ENCODE assay signal across 24 cellular contexts in the genomic region with DNA sequence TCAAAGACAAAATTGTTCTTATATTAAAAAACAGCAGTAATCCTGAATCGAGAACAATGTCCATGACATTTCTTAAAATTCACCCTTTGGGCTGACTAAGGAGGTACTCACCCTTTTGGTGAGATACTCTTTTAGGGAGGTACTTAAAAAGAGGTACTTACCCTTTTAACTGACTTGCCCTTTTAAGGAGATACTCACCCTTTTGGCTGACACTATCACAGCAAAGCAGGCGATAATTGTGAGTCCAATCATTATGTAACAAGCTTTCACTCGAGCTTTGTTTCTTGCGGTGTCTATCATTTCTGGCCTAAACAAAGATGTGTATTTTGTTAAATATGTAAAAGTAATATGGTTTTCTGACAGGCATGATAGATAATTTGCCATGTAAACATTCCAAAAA. TPM values are rescaled to one million over a fixed set of nuclear protein-coding genes. Genes with fewer than 3 reads are reported as not detected.
DNase-seq lines count a peak whose midpoint lies in the region; ATAC-seq, FAIRE-seq and TF ChIP-seq lines count a peak whose summit lies in the region.
"Had no signal": no experiment of that assay in that cellular context is flagged by ENCODE, and none has a peak within 500 bp of the region (broad histone marks: within the 10 kb centered on the region; RNA-seq: fewer than 3 reads in every experiment).

No MANE protein-coding gene starts in this region.

- H3K4ac ChIP-seq in mesendoderm (ENCODE audit: low read depth, low read length): no peak overlapping the region

- no peaks in the 10 kb centered on the region for H4K20me1 ChIP-seq in OCI-LY3 (ENCODE audit: insufficient read depth, low read length)
- H4K20me1 ChIP-seq in K562 (replicated peaks; ENCODE audit: control insufficient read depth, insufficient read depth, low read length): no peaks in the 10 kb centered on the region
- H4K20me1 ChIP-seq: BLaER1 treated with 17β-estradiol and CSF1 and Interleukin-3, amounts not matched to agents 10 nM and 100 nM had no signal

- no peak overlapping the region for H2AK5ac ChIP-seq in mesendoderm (ENCODE audit: low read length)

- no peak for TF ChIP-seq RAD21 in K562 (CRISPR knock-in tag; conservative IDR thresholded peaks at IDR 0.05 in 1 of 2, IDR thresholded peaks at IDR 0.05 in 1 of 2)

- intact Hi-C loops in activated CD8-positive, alpha-beta T cell treated with anti-CD3 and anti-CD28 coated beads for 36 hours (cut with micrococcal nuclease): no loop called here
- intact Hi-C loops in K562 (cut with micrococcal nuclease): no loop called here

- no peak overlapping the region for H2BK120ac ChIP-seq in mesendoderm (ENCODE audit: low read depth, low read length)

- DNase-seq in activated CD8-positive, alpha-beta T cell treated with anti-CD3 and anti-CD28 coated beads for 36 hours: no peak
- no peak for DNase-seq in activated CD8-positive, alpha-beta T cell treated with anti-CD3 and anti-CD28 coated beads, Interleukin-2, amount 10 ng/mL, durations not matched to agents 7 days and 5 days
- DNase-seq in K562 (ENCODE audit: extremely low read depth in 1 of 4, low spot score in 3 of 4): peak; percentile 10 to 61 (median 24)
- peak; percentile 6 for DNase-seq in mesendoderm
- no peak for DNase-seq in stimulated activated effector memory CD8-positive, alpha-beta T cell treated with anti-CD3 and anti-CD28 coated beads, Interleukin-12 subunit alpha, Interleukin-12 subunit beta, amount 100 ng/mL, for 72 hours (ENCODE audit: low spot score in 2 of 2)
- no peak for DNase-seq in left lobe of liver (ENCODE audit: low spot score)
- DNase-seq in nucleus accumbens (lab: John Stamatoyannopoulos, UW): no peak
- DNase-seq: 8988T; CD8-positive, alpha-beta T cell; DND-41; NCI-H1105; NCI-H146; NCI-H2029 treated with DMSO at 0.1 percent for 48 hours; NCI-H226; NCI-H510A treated with DMSO at 0.1 percent for 48 hours; NCI-H748 treated with DMSO at 0.1 percent for 48 hours had no signal

- no peak overlapping the region for H3K27ac Mint-ChIP-seq in activated CD8-positive, alpha-beta T cell treated with anti-CD3 and anti-CD28 coated beads for 36 hours
- no peak overlapping the region for H3K27ac Mint-ChIP-seq in activated CD8-positive, alpha-beta T cell treated with anti-CD3 and anti-CD28 coated beads, Interleukin-2, amount 10 ng/mL, durations not matched to agents 7 days and 5 days
- no peak overlapping the region for H3K27ac Mint-ChIP-seq in stimulated activated effector memory CD8-positive, alpha-beta T cell treated with anti-CD3 and anti-CD28 coated beads, Interleukin-12 subunit alpha, Interleukin-12 subunit beta, amount 100 ng/mL, for 72 hours
- H3K27ac Mint-ChIP-seq: CD8-positive, alpha-beta T cell had no signal

- no peak for TF ChIP-seq POLR2A in K562 (conservative IDR thresholded peaks at IDR 0.05)

- no peak overlapping the region for H3K18ac ChIP-seq in mesendoderm (ENCODE audit: low read length)

- no peak for TF ChIP-seq CTCF in activated CD8-positive, alpha-beta T cell treated with anti-CD3 and anti-CD28 coated beads for 36 hours (IDR thresholded peaks at IDR 0.05)
- TF ChIP-seq CTCF in OCI-LY3 (IDR thresholded peaks at IDR 0.05; ENCODE audit: low read depth, low read length) (no peak), K562 (IDR thresholded peaks at IDR 0.05 in 2 of 3, conservative IDR thresholded peaks at IDR 0.05 in 1 of 3; ENCODE audit: insufficient read depth in 2 of 3, low read depth in 1 of 3, low read length in 3 of 3) (no peak)

- H3K9me3 Mint-ChIP-seq in activated CD8-positive, alpha-beta T cell treated with anti-CD3 and anti-CD28 coated beads for 36 hours: no peaks in the 10 kb centered on the region
- H3K9me3 Mint-ChIP-seq in activated CD8-positive, alpha-beta T cell treated with anti-CD3 and anti-CD28 coated beads, Interleukin-2, amount 10 ng/mL, durations not matched to agents 7 days and 5 days (ENCODE audit: insufficient read depth): no peaks in the 10 kb centered on the region
- H3K9me3 Mint-ChIP-seq in stimulated activated effector memory CD8-positive, alpha-beta T cell treated with anti-CD3 and anti-CD28 coated beads, Interleukin-12 subunit alpha, Interleukin-12 subunit beta, amount 100 ng/mL, for 72 hours: no peaks in the 10 kb centered on the region
- H3K9me3 Mint-ChIP-seq: CD8-positive, alpha-beta T cell had no signal

- peaks cover 41% of the 10 kb centered on the region for H3K27me3 Mint-ChIP-seq in activated CD8-positive, alpha-beta T cell treated with anti-CD3 and anti-CD28 coated beads for 36 hours
- peaks cover 45% of the 10 kb centered on the region for H3K27me3 Mint-ChIP-seq in activated CD8-positive, alpha-beta T cell treated with anti-CD3 and anti-CD28 coated beads, Interleukin-2, amount 10 ng/mL, durations not matched to agents 7 days and 5 days (ENCODE audit: low read depth)

- peak overlapping the region; percentile 83; the same call in 1 of the 2 replicates for H2AFZ ChIP-seq in OCI-LY3 (ENCODE audit: low read depth, low read length)
- no peak overlapping the region; the same call in 1 of the 2 replicates for H2AFZ ChIP-seq in K562 (ENCODE audit: low read depth, low read length)

- no peak overlapping the region for H3K23ac ChIP-seq in mesendoderm (ENCODE audit: low read length)

- peak; percentile 58 for FAIRE-seq in K562 (lab: Jason Lieb, UNC)
- FAIRE-seq: GM12892 had no signal

- no peak overlapping the region for H3K56ac ChIP-seq in mesendoderm (ENCODE audit: low read length)

- CTCF ChIA-PET in activated CD8-positive, alpha-beta T cell treated with anti-CD3 and anti-CD28 coated beads for 36 hours (lab: Charles Lee): no interaction called here
- CTCF ChIA-PET in activated CD8-positive, alpha-beta T cell treated with anti-CD3 and anti-CD28 coated beads, Interleukin-2, amount 10 ng/mL, durations not matched to agents 7 days and 5 days (lab: Charles Lee): no interaction called here
- CTCF ChIA-PET in K562 (lab: Yijun Ruan, JAX; ENCODE audit: low intra/inter-chr PET ratio): no interaction called here

- no TSS peak for BruUV-seq in K562 (replicated peaks; lab: Mats Ljungman, UMichigan)

- no peaks in the 10 kb centered on the region for H3K36me3 Mint-ChIP-seq in activated CD8-positive, alpha-beta T cell treated with anti-CD3 and anti-CD28 coated beads for 36 hours (ENCODE audit: low read depth)
- no peaks in the 10 kb centered on the region for H3K36me3 Mint-ChIP-seq in activated CD8-positive, alpha-beta T cell treated with anti-CD3 and anti-CD28 coated beads, Interleukin-2, amount 10 ng/mL, durations not matched to agents 7 days and 5 days (ENCODE audit: low read depth)
- no peaks in the 10 kb centered on the region for H3K36me3 Mint-ChIP-seq in stimulated activated effector memory CD8-positive, alpha-beta T cell treated with anti-CD3 and anti-CD28 coated beads, Interleukin-12 subunit alpha, Interleukin-12 subunit beta, amount 100 ng/mL, for 72 hours
- H3K36me3 Mint-ChIP-seq: CD8-positive, alpha-beta T cell had no signal

- H3K9me1 ChIP-seq in K562 (ENCODE audit: control insufficient read depth, insufficient read depth, low read length): no peaks in the 10 kb centered on the region

- H3K27me3 ChIP-seq in OCI-LY3 (ENCODE audit: low read depth, low read length) (no peaks in the 10 kb centered on the region), K562 (ENCODE audit: control insufficient read depth in 2 of 2, insufficient read depth in 2 of 2, low read length in 2 of 2) (no peaks in the 10 kb centered on the region), mesendoderm (ENCODE audit: insufficient read depth, low read length, poor library complexity) (peaks cover 2% of the 10 kb centered on the region)

- H3K4me3 ChIP-seq in OCI-LY3 (ENCODE audit: low read length) (no peak overlapping the region), K562 (no peak overlapping the region), mesendoderm (ENCODE audit: low read length) (no peak overlapping the region)
- H3K4me3 ChIP-seq: BLaER1 treated with 17β-estradiol and CSF1 and Interleukin-3, amounts not matched to agents 10 nM and 100 nM had no signal

- no peak overlapping the region for H4K5ac ChIP-seq in mesendoderm (ENCODE audit: low read length)

- ATAC-seq in activated CD8-positive, alpha-beta T cell treated with anti-CD3 and anti-CD28 coated beads for 36 hours: peak; percentile 51
- no peak for ATAC-seq in activated CD8-positive, alpha-beta T cell treated with anti-CD3 and anti-CD28 coated beads, Interleukin-2, amount 10 ng/mL, durations not matched to agents 7 days and 5 days
- ATAC-seq in K562 (peak; percentile 84), left lobe of liver (no peak)
- no peak for ATAC-seq in stimulated activated effector memory CD8-positive, alpha-beta T cell treated with anti-CD3 and anti-CD28 coated beads, Interleukin-12 subunit alpha, Interleukin-12 subunit beta, amount 100 ng/mL, for 72 hours
- ATAC-seq: CD8-positive, alpha-beta T cell; Panc1; SK-N-SH treated with all-trans-retinoic acid at 6 μM for 48 hours had no signal

- H3K4me1 ChIP-seq in OCI-LY3 (ENCODE audit: low read length) (no peaks in the 10 kb centered on the region), K562 (replicated peaks in 1 of 2; ENCODE audit: control insufficient read depth in 2 of 2, insufficient read depth in 2 of 2, low read length in 2 of 2) (peaks cover 0 to 1% of the 10 kb centered on the region in 2 experiments; a peak in 1 of 5 replicates), mesendoderm (ENCODE audit: control insufficient read depth, low read depth, low read length) (no peaks in the 10 kb centered on the region)
- H3K4me1 ChIP-seq: BLaER1 treated with 17β-estradiol and CSF1 and Interleukin-3, amounts not matched to agents 10 nM and 100 nM had no signal

- H3K9ac ChIP-seq in OCI-LY3 (ENCODE audit: low read length) (no peak overlapping the region), K562 (ENCODE audit: insufficient read depth in 1 of 2, low read depth in 2 of 2, low read length in 2 of 2) (no peak overlapping the region), mesendoderm (ENCODE audit: low read length) (no peak overlapping the region)
- H3K9ac ChIP-seq: BLaER1 treated with 17β-estradiol and CSF1 and Interleukin-3, amounts not matched to agents 10 nM and 100 nM; KMS-11 had no signal

- H3K79me2 ChIP-seq in OCI-LY3 (ENCODE audit: low read length): no peaks in the 10 kb centered on the region
- H3K79me2 ChIP-seq in K562 (ENCODE audit: control insufficient read depth, insufficient read depth, low read length): no peaks in the 10 kb centered on the region
- H3K79me2 ChIP-seq in mesendoderm (ENCODE audit: control insufficient read depth, insufficient read depth, low read length): no peaks in the 10 kb centered on the region

- no peak overlapping the region for H3K4me3 Mint-ChIP-seq in activated CD8-positive, alpha-beta T cell treated with anti-CD3 and anti-CD28 coated beads for 36 hours
- no peak overlapping the region for H3K4me3 Mint-ChIP-seq in activated CD8-positive, alpha-beta T cell treated with anti-CD3 and anti-CD28 coated beads, Interleukin-2, amount 10 ng/mL, durations not matched to agents 7 days and 5 days
- H3K4me3 Mint-ChIP-seq in stimulated activated effector memory CD8-positive, alpha-beta T cell treated with anti-CD3 and anti-CD28 coated beads, Interleukin-12 subunit alpha, Interleukin-12 subunit beta, amount 100 ng/mL, for 72 hours: no peak overlapping the region
- H3K4me3 Mint-ChIP-seq: CD8-positive, alpha-beta T cell had no signal

- H3K4me1 Mint-ChIP-seq in activated CD8-positive, alpha-beta T cell treated with anti-CD3 and anti-CD28 coated beads for 36 hours (ENCODE audit: low read depth): peaks cover 5% of the 10 kb centered on the region
- peaks cover 10% of the 10 kb centered on the region for H3K4me1 Mint-ChIP-seq in activated CD8-positive, alpha-beta T cell treated with anti-CD3 and anti-CD28 coated beads, Interleukin-2, amount 10 ng/mL, durations not matched to agents 7 days and 5 days (ENCODE audit: low read depth)
- H3K4me1 Mint-ChIP-seq in stimulated activated effector memory CD8-positive, alpha-beta T cell treated with anti-CD3 and anti-CD28 coated beads, Interleukin-12 subunit alpha, Interleukin-12 subunit beta, amount 100 ng/mL, for 72 hours: peaks cover 12% of the 10 kb centered on the region

- no peaks in the 10 kb centered on the region for H3K36me3 ChIP-seq in OCI-LY3 (replicated peaks; ENCODE audit: low read depth, low read length)
- no peaks in the 10 kb centered on the region for H3K36me3 ChIP-seq in K562 (ENCODE audit: control insufficient read depth, insufficient read depth, low read length)
- no peaks in the 10 kb centered on the region for H3K36me3 ChIP-seq in mesendoderm (ENCODE audit: control insufficient read depth, insufficient read depth, low read length)
- H3K36me3 ChIP-seq: BLaER1 treated with 17β-estradiol and CSF1 and Interleukin-3, amounts not matched to agents 10 nM and 100 nM had no signal

- H3K27ac ChIP-seq in OCI-LY3 (ENCODE audit: low read length) (no peak overlapping the region), K562 (ENCODE audit: extremely low read depth, low read depth, low read length) (no peak overlapping the region), mesendoderm (ENCODE audit: low read depth, low read length) (no peak overlapping the region)
- H3K27ac ChIP-seq: BLaER1 treated with 17β-estradiol and CSF1 and Interleukin-3, amounts not matched to agents 10 nM and 100 nM; KMS-11 had no signal

- no peak for TF ChIP-seq EP300 in K562 (IDR thresholded peaks at IDR 0.05; ENCODE audit: low read length)

- peak overlapping the region; percentile 27; the same call in 1 of the 2 replicates for H3K4me2 ChIP-seq in OCI-LY3 (ENCODE audit: low read length)
- H3K4me2 ChIP-seq in K562 (ENCODE audit: insufficient read depth, low read length): no peak overlapping the region
- H3K4me2 ChIP-seq in mesendoderm (ENCODE audit: low read length): no peak overlapping the region
- H3K4me2 ChIP-seq: BLaER1 treated with 17β-estradiol and CSF1 and Interleukin-3, amounts not matched to agents 10 nM and 100 nM; KMS-11 had no signal

- in situ Hi-C loops in K562 (cut with MboI): no loop called here

- no peak overlapping the region for H2BK15ac ChIP-seq in mesendoderm (replicated peaks; ENCODE audit: low read depth)

- WGBS in K562 (ENCODE audit: insufficient coverage, low coverage, missing lambda C conversion rate): 2% methylated on average over 4 of the region's 4 CpGs
- WGBS in mesendoderm (ENCODE audit: extremely low coverage, insufficient coverage, low lambda C conversion rate): no CpG with 5 or more reads among the region's 4 CpGs

- POLR2A ChIA-PET in activated CD8-positive, alpha-beta T cell treated with anti-CD3 and anti-CD28 coated beads for 36 hours (lab: Charles Lee): no interaction called here
- POLR2A ChIA-PET in activated CD8-positive, alpha-beta T cell treated with anti-CD3 and anti-CD28 coated beads, Interleukin-2, amount 10 ng/mL, durations not matched to agents 7 days and 5 days (lab: Charles Lee): no interaction called here
- POLR2A ChIA-PET in K562 (lab: Yijun Ruan, JAX): no interaction called here

- no peaks in the 10 kb centered on the region for H3K9me3 ChIP-seq in OCI-LY3 (ENCODE audit: insufficient read depth, low read length)
- no peaks in the 10 kb centered on the region for H3K9me3 ChIP-seq in K562 (replicated peaks; ENCODE audit: control insufficient read depth, insufficient read depth, low read depth, low read length)

- no peak overlapping the region for H4K8ac ChIP-seq in mesendoderm (ENCODE audit: low read depth, low read length)

- no peaks in the 10 kb centered on the region for H3K79me1 ChIP-seq in mesendoderm (ENCODE audit: low read length)

- H2BK5ac ChIP-seq in mesendoderm (ENCODE audit: low read length): no peak overlapping the region

RNA-seq across cellular contexts. Expression of gene FAM162B, which starts 3.7 kb away (rescaled TPM):
- not detected for total RNA-seq in activated CD8-positive, alpha-beta T cell treated with anti-CD3 and anti-CD28 coated beads for 36 hours
- total RNA-seq in activated CD8-positive, alpha-beta T cell treated with anti-CD3 and anti-CD28 coated beads, Interleukin-2, amount 10 ng/mL, durations not matched to agents 7 days and 5 days: not detected
- total RNA-seq in K562 (2011; cell fraction: chromatin; rRNA removed; ENCODE audit: low replicate concordance): not detected in 2 replicates
- total RNA-seq in K562 (2011; cell fraction: nucleolus; rRNA removed): not detected in 2 replicates
- not detected in 2 replicates for total RNA-seq in K562 (2011; cell fraction: nucleoplasm; rRNA removed)
- total RNA-seq in K562 (2014; rRNA removed): not detected in 2 replicates
- not detected in 2 replicates for total RNA-seq in K562 (2014; rRNA removed; fragmentation: Illumina TruSeq; extraction: Trizol)
- not detected in 2 replicates for total RNA-seq in K562 (2015; rRNA removed; fragmentation: Illumina TruSeq; extraction: Trizol)
- not detected in 2 replicates for total RNA-seq in K562 (2021)
- not detected in 2 replicates for polyA plus RNA-seq in K562 (2011; rRNA removed)
- polyA plus RNA-seq in K562 (2011; cell fraction: cytosol; rRNA removed): not detected in 2 replicates
- not detected in 2 replicates for polyA plus RNA-seq in K562 (2011; cell fraction: nucleus; rRNA removed)
- polyA plus RNA-seq in K562 (2012): not detected in 2 replicates
- polyA plus RNA-seq in K562 (2014; fragmentation: Illumina TruSeq; extraction: Trizol): not detected in 2 replicates
- polyA plus RNA-seq in K562 (2014; fragmentation: Nextera tagmentation; extraction: Ambion mirVana): not detected
- not detected in 2 replicates for polyA plus RNA-seq in K562 (2014; rRNA removed)
- polyA minus RNA-seq in K562 (2011; rRNA and poly(A)+ RNA removed): not detected in 2 replicates
- polyA minus RNA-seq in K562 (2011; cell fraction: cytosol; rRNA and poly(A)+ RNA removed): not detected in 2 replicates
- not detected in 2 replicates for polyA minus RNA-seq in K562 (2011; cell fraction: nucleus; rRNA and poly(A)+ RNA removed)
- 0.29 TPM for polyA plus RNA-seq in mesendoderm (2013, experiment 1 of 2)
- 0.46 TPM for polyA plus RNA-seq in mesendoderm (2013, experiment 2 of 2)
- 0.63 TPM for total RNA-seq in left lobe of liver
- total RNA-seq: CD8-positive, alpha-beta T cell; G401; HT1080 had no signal

Comparison
In these comparisons a context has a peak if more than half of its experiments do, and no peak if none do; other contexts are left out.
1. ATAC-seq: peak in activated CD8-positive, alpha-beta T cell treated with anti-CD3 and anti-CD28 coated beads for 36 hours (single experiment) and K562 (single experiment); none in activated CD8-positive, alpha-beta T cell treated with anti-CD3 and anti-CD28 coated beads, Interleukin-2, amount 10 ng/mL, durations not matched to agents 7 days and 5 days (single experiment), stimulated activated effector memory CD8-positive, alpha-beta T cell treated with anti-CD3 and anti-CD28 coated beads, Interleukin-12 subunit alpha, Interleukin-12 subunit beta, amount 100 ng/mL, for 72 hours (single experiment) and left lobe of liver (single experiment).
2. DNase-seq: peak in K562 (4 of 4) and mesendoderm (single experiment); none in activated CD8-positive, alpha-beta T cell treated with anti-CD3 and anti-CD28 coated beads for 36 hours (single experiment), activated CD8-positive, alpha-beta T cell treated with anti-CD3 and anti-CD28 coated beads, Interleukin-2, amount 10 ng/mL, durations not matched to agents 7 days and 5 days (single experiment), stimulated activated effector memory CD8-positive, alpha-beta T cell treated with anti-CD3 and anti-CD28 coated beads, Interleukin-12 subunit alpha, Interleukin-12 subunit beta, amount 100 ng/mL, for 72 hours (0 of 2), left lobe of liver (single experiment) and nucleus accumbens (0 of 56).